In genomic region chr2:219279151-219279915, GRCh38 we compare ENCODE assay signal across 1 cellular context.
A peak's percentile ranks its signal among the peaks of the same experiment; 100 is the strongest.
TF ChIP-seq lines count a peak whose summit lies in the region.

DNAJB2 (plus strand) TSS chr2:219279366; CDS start chr2:219279834, 468 bp downstream.

TF ChIP-seq in WTC11, 78 proteins besides CTCF, POLR2A, EP300 and RAD21 (continued from another document):
- TF ChIP-seq ZNF281 (CRISPR knock-in tag; IDR thresholded peaks at IDR 0.05): 0 out of 2 replicates have a peak, but pooled peaks have one; percentile 55
- no peak for TF ChIP-seq ZSCAN18 (CRISPR knock-in tag; IDR thresholded peaks at IDR 0.05)
- peak; percentile 72; the same call in 1 of the 2 replicates for TF ChIP-seq ETV6 (CRISPR knock-in tag; IDR thresholded peaks at IDR 0.05)
- TF ChIP-seq KAT7 (CRISPR knock-in tag; IDR thresholded peaks at IDR 0.05; ENCODE audit: borderline replicate concordance): 0 out of 2 replicates have a peak, but pooled peaks have one; percentile 81
- TF ChIP-seq MAX (CRISPR knock-in tag; IDR thresholded peaks at IDR 0.05): peak; percentile 29; the same call in 1 of the 2 replicates
- no peak for TF ChIP-seq E2F1 (CRISPR knock-in tag; IDR thresholded peaks at IDR 0.05)
- TF ChIP-seq PRRX2 (CRISPR knock-in tag; IDR thresholded peaks at IDR 0.05): no peak
- TF ChIP-seq ESRRA (CRISPR knock-in tag; IDR thresholded peaks at IDR 0.05; ENCODE audit: borderline replicate concordance): no peak
- TF ChIP-seq ATF3 (CRISPR knock-in tag; conservative IDR thresholded peaks at IDR 0.05): no peak
- TF ChIP-seq AFF4 (CRISPR knock-in tag; IDR thresholded peaks at IDR 0.05; ENCODE audit: borderline replicate concordance): no peak
- no peak for TF ChIP-seq TP53 (CRISPR knock-in tag; IDR thresholded peaks at IDR 0.05)
- no peak for TF ChIP-seq FOXJ3 (CRISPR knock-in tag; IDR thresholded peaks at IDR 0.05; ENCODE audit: borderline replicate concordance)
- TF ChIP-seq NR1H2 (CRISPR knock-in tag; IDR thresholded peaks at IDR 0.05): no peak
- TF ChIP-seq SP1 (CRISPR knock-in tag; conservative IDR thresholded peaks at IDR 0.05): peak; percentile 95
- TF ChIP-seq TCF7 (CRISPR knock-in tag; IDR thresholded peaks at IDR 0.05; ENCODE audit: low read depth): no peak
- TF ChIP-seq NFATC4 (CRISPR knock-in tag; IDR thresholded peaks at IDR 0.05): no peak
- TF ChIP-seq ZNF263 (CRISPR knock-in tag; IDR thresholded peaks at IDR 0.05; ENCODE audit: low read depth): no peak
- no peak; the same call in 1 of the 2 replicates for TF ChIP-seq ZBTB21 (CRISPR knock-in tag; IDR thresholded peaks at IDR 0.05; ENCODE audit: borderline replicate concordance)
- TF ChIP-seq SMAD3 (CRISPR knock-in tag; IDR thresholded peaks at IDR 0.05; ENCODE audit: borderline replicate concordance): no peak
- no peak; the same call in 1 of the 2 replicates for TF ChIP-seq ARID4B (CRISPR knock-in tag; IDR thresholded peaks at IDR 0.05; ENCODE audit: borderline replicate concordance)
- TF ChIP-seq RORB (CRISPR knock-in tag; IDR thresholded peaks at IDR 0.05): no peak
- peak; percentile 85 for TF ChIP-seq FOXK1 (CRISPR knock-in tag; IDR thresholded peaks at IDR 0.05)
- TF ChIP-seq PREB (CRISPR knock-in tag; IDR thresholded peaks at IDR 0.05; ENCODE audit: borderline replicate concordance): no peak
- no peak for TF ChIP-seq ZNF512 (CRISPR knock-in tag; IDR thresholded peaks at IDR 0.05; ENCODE audit: borderline replicate concordance)
- peak; percentile 73 for TF ChIP-seq GABPB1 (CRISPR knock-in tag; IDR thresholded peaks at IDR 0.05)
- 0 out of 2 replicates have a peak, but pooled peaks have one; percentile 68 for TF ChIP-seq ZNF232 (CRISPR knock-in tag; IDR thresholded peaks at IDR 0.05)
- no peak for TF ChIP-seq AR (CRISPR knock-in tag; IDR thresholded peaks at IDR 0.05)
- TF ChIP-seq ZNF121 (CRISPR knock-in tag; IDR thresholded peaks at IDR 0.05): no peak
- no peak for TF ChIP-seq IRF2 (CRISPR knock-in tag; IDR thresholded peaks at IDR 0.05; ENCODE audit: borderline replicate concordance, low read depth)
- TF ChIP-seq ATF1 (CRISPR knock-in tag; IDR thresholded peaks at IDR 0.05): no peak; the same call in 1 of the 2 replicates
TF ChIP-seq in WTC11: peak in this region for 15.
